Comparison of ENCODE assay signal across 8 cellular contexts in the genomic region with DNA sequence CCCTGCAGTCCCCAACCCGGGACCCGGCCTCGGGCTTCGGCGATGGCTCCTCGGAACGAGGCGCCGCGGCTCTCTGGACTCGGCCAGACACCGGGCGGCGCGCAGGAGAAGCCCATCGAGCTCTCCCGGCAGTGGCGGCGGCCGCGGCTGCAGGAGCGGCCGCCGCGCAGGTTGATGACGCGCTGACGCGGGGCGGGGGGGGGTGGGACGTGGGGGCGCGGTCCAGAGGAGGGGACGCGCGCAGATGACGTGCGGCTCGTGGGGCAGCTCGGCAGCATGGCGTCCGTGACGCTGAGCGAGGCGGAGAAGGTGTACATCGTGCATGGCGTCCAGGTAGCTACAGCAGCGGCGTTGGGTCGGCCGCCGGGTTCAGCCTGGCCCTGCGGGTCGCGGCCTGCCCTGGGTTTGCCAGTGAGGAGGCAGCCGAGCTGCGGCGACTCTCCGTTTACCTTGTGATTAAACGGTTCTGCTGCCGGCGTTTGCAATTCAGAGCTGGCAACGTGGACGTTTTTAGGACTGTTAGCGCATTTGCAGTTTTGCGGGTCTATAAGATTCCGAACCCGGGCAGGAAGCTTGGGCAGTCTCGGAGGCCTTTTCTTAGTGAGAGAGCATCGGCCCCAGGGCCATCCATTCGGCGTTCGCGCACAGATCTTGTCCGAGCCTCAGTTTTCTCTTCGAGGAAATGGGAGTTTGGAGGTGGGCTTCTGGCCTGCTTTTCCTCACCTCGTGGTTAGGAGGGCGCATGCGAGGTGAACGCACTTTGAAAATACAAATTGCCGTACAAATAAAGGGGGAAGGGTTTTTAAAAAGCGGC. TPM values are rescaled to one million over a fixed set of nuclear protein-coding genes. Genes with fewer than 3 reads are reported as not detected.
DNase-seq lines count a peak whose midpoint lies in the region; ATAC-seq lines count a peak whose summit lies in the region.

EXOSC7 (plus strand) TSS at position 243 of the 814 bp plus-strand sequence; CDS start at position 277, 34 bp downstream.
ZDHHC3 (minus strand) TSS at position 173 of the 814 bp plus-strand sequence. CDS start 16,738 bp downstream, outside the sequence.

- H3K4me3 Mint-ChIP-seq in CD4-positive, CD25-positive, alpha-beta regulatory T cell, result peak within 1 kb of the TSS; percentile 95 to 97 (median 96)
- H3K4me3 Mint-ChIP-seq in activated CD8-positive, alpha-beta memory T cell treated with anti-CD3 and anti-CD28 coated beads, Interleukin-2, amount 10 ng/mL, durations not matched to agents 7 days and 5 days, result peak within 1 kb of the TSS; percentile 92

- no peaks in the 10 kb centered on the region for H3K27me3 ChIP-seq in CD4-positive, CD25-positive, alpha-beta regulatory T cell (ENCODE audit: control insufficient read depth, insufficient read depth, low read length)
- H3K27me3 ChIP-seq in endocrine pancreas (ENCODE audit: control insufficient read depth, insufficient read depth, low read length), result no peaks in the 10 kb centered on the region

- CTCF ChIA-PET in activated CD8-positive, alpha-beta memory T cell treated with anti-CD3 and anti-CD28 coated beads, Interleukin-2, amount 10 ng/mL, durations not matched to agents 7 days and 5 days (lab: Charles Lee), result interaction anchor here (0.8 to 3.2 kb wide), 7 partner anchors 8 to 214 kb away, joined by 3 to 17 read pairs (median 4); no protein-coding TSS in a partner anchor

- peaks cover 0 to 1% (median 0%) of the 10 kb centered on the region in 7 donors for H3K9me3 Mint-ChIP-seq in CD4-positive, CD25-positive, alpha-beta regulatory T cell
- H3K9me3 Mint-ChIP-seq in activated CD8-positive, alpha-beta memory T cell treated with anti-CD3 and anti-CD28 coated beads, Interleukin-2, amount 10 ng/mL, durations not matched to agents 7 days and 5 days (ENCODE audit: low read depth), result no peaks in the 10 kb centered on the region

- H3K9me3 ChIP-seq in CD4-positive, CD25-positive, alpha-beta regulatory T cell (ENCODE audit: control insufficient read depth in 2 of 2, low read length in 2 of 2), result no peaks in the 10 kb centered on the region
- no peaks in the 10 kb centered on the region for H3K9me3 ChIP-seq in endocrine pancreas (ENCODE audit: control insufficient read depth, low read length)

- peaks cover 28% of the 10 kb centered on the region for H3K4me1 ChIP-seq in CD4-positive, CD25-positive, alpha-beta regulatory T cell (ENCODE audit: control insufficient read depth, insufficient read depth, low read length, poor library complexity, severe bottlenecking)
- H3K4me1 ChIP-seq in endocrine pancreas (ENCODE audit: control insufficient read depth, insufficient read depth, low read length), result no peaks in the 10 kb centered on the region

- H3K9ac ChIP-seq in endocrine pancreas (ENCODE audit: control insufficient read depth, insufficient read depth, low read length), result peak within 1 kb of the TSS; percentile 95

- peaks cover 2% of the 10 kb centered on the region for H3K36me3 ChIP-seq in CD4-positive, CD25-positive, alpha-beta regulatory T cell (ENCODE audit: control insufficient read depth, insufficient read depth, low read length)
- H3K36me3 ChIP-seq in endocrine pancreas (ENCODE audit: control insufficient read depth, insufficient read depth, low read length), result no peaks in the 10 kb centered on the region

- peak within 1 kb of the TSS; percentile 90 for H3K4me3 ChIP-seq in CD4-positive, CD25-positive, alpha-beta regulatory T cell (ENCODE audit: low read depth, low read length)
- H3K4me3 ChIP-seq in endocrine pancreas (ENCODE audit: control insufficient read depth, insufficient read depth, low read length), result peak within 1 kb of the TSS; percentile 74

- no peaks in the 10 kb centered on the region for H3K27me3 Mint-ChIP-seq in CD4-positive, CD25-positive, alpha-beta regulatory T cell
- H3K27me3 Mint-ChIP-seq in activated CD8-positive, alpha-beta memory T cell treated with anti-CD3 and anti-CD28 coated beads, Interleukin-2, amount 10 ng/mL, durations not matched to agents 7 days and 5 days, result no peaks in the 10 kb centered on the region

- DNase-seq in CD4-positive, CD25-positive, alpha-beta regulatory T cell, result peak; percentile 86 to 93 (median 88)
- peak; percentile 72 for DNase-seq in NOMO-1 treated with DMSO at 0.1 percent for 48 hours (lab: John Stamatoyannopoulos, UW; ENCODE audit: unreplicated experiment)
- peak; percentile 90 for DNase-seq in activated CD8-positive, alpha-beta memory T cell treated with anti-CD3 and anti-CD28 coated beads, Interleukin-2, amount 10 ng/mL, durations not matched to agents 7 days and 5 days
- peak; percentile 94 for DNase-seq in mesenteric fat pad (ENCODE audit: low spot score)
- peak; percentile 76 for DNase-seq in stimulated activated CD8-positive, alpha-beta memory T cell treated with anti-CD3 and anti-CD28 coated beads, Interleukin-15, amount 100 ng/mL, for 1 hour (ENCODE audit: low read depth)

- H3K27ac Mint-ChIP-seq in CD4-positive, CD25-positive, alpha-beta regulatory T cell, result peak within 1 kb of the TSS; percentile 94 to 98 (median 96)
- peak within 1 kb of the TSS; percentile 92 for H3K27ac Mint-ChIP-seq in activated CD8-positive, alpha-beta memory T cell treated with anti-CD3 and anti-CD28 coated beads, Interleukin-2, amount 10 ng/mL, durations not matched to agents 7 days and 5 days

- ATAC-seq in CD4-positive, CD25-positive, alpha-beta regulatory T cell (ENCODE audit: low read depth in 2 of 2), result peak; percentile 95 to 96
- ATAC-seq in GM19395 (IDR thresholded peaks at IDR 0.05; ENCODE audit: unreplicated experiment), result peak; percentile 70
- peak; percentile 84 for ATAC-seq in HG03521 (IDR thresholded peaks at IDR 0.05; ENCODE audit: unreplicated experiment)
- peak; percentile 92 for ATAC-seq in activated CD8-positive, alpha-beta memory T cell treated with anti-CD3 and anti-CD28 coated beads, Interleukin-2, amount 10 ng/mL, durations not matched to agents 7 days and 5 days

- peaks cover 25 to 77% (median 57%) of the 10 kb centered on the region in 4 donors for H3K4me1 Mint-ChIP-seq in CD4-positive, CD25-positive, alpha-beta regulatory T cell
- H3K4me1 Mint-ChIP-seq in activated CD8-positive, alpha-beta memory T cell treated with anti-CD3 and anti-CD28 coated beads, Interleukin-2, amount 10 ng/mL, durations not matched to agents 7 days and 5 days, result peaks cover 52% of the 10 kb centered on the region

- peak within 1 kb of the TSS; percentile 75 for H3K27ac ChIP-seq in CD4-positive, CD25-positive, alpha-beta regulatory T cell (ENCODE audit: insufficient read depth, low read length, poor library complexity, severe bottlenecking)

- H3K36me3 Mint-ChIP-seq in CD4-positive, CD25-positive, alpha-beta regulatory T cell, result no peaks in the 10 kb centered on the region
- H3K36me3 Mint-ChIP-seq in activated CD8-positive, alpha-beta memory T cell treated with anti-CD3 and anti-CD28 coated beads, Interleukin-2, amount 10 ng/mL, durations not matched to agents 7 days and 5 days, result peaks cover 11% of the 10 kb centered on the region

RNA-seq across cellular contexts. Expression of gene EXOSC7, which starts in this region (rescaled TPM):
- total RNA-seq in CD4-positive, CD25-positive, alpha-beta regulatory T cell, result 32.8 TPM
- 10 to 100 TPM; 42.5 to 51.7 (median 43.7) TPM for polyA plus RNA-seq in CD4-positive, CD25-positive, alpha-beta regulatory T cell
- 10 to 100 TPM; 51.3 to 66.1 TPM for total RNA-seq in activated CD8-positive, alpha-beta memory T cell treated with anti-CD3 and anti-CD28 coated beads, Interleukin-2, amount 10 ng/mL, durations not matched to agents 7 days and 5 days
- total RNA-seq in mesenteric fat pad, result 35.4 TPM

RNA-seq across cellular contexts. Expression of gene ZDHHC3, which starts in this region (rescaled TPM):
- 55.8 TPM for total RNA-seq in CD4-positive, CD25-positive, alpha-beta regulatory T cell
- polyA plus RNA-seq in CD4-positive, CD25-positive, alpha-beta regulatory T cell, result 10 to 100 TPM; 36.8 to 45.3 (median 39.7) TPM
- 10 to 100 TPM; 54.0 to 54.9 TPM for total RNA-seq in activated CD8-positive, alpha-beta memory T cell treated with anti-CD3 and anti-CD28 coated beads, Interleukin-2, amount 10 ng/mL, durations not matched to agents 7 days and 5 days
- 108 TPM for total RNA-seq in mesenteric fat pad

Comparison
In these comparisons a context has a peak if more than half of its experiments do, and no peak if none do; other contexts are left out.
1. Peak in every context shown above with its lines: DNase-seq, ATAC-seq, H3K4me3 ChIP-seq and H3K27ac ChIP-seq.